Comparison of ENCODE assay signal across 22 cellular contexts in the genomic region with DNA sequence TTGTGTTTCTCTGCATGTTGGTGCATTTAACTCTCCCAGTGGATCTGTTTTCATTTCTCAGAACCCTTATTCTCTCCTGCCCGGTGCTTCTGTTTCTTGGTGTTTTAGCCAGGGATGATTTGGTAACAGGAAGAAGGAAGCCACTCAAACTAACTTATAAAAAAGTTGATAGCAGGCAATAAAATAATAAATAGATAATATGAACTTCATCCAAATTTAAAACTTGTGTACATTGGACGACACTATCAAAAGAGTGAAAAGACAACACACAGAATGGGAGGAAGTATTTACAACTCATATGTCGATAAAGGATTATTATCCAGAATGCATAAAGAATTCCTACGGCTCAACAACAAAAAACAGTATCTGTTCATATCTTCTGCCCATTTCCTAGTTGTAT. TPM values are rescaled to one million over a fixed set of nuclear protein-coding genes. Genes with fewer than 3 reads are reported as not detected.
"Had no signal": no experiment of that assay in that cellular context is flagged by ENCODE, and none has a peak within 500 bp of the region (broad histone marks: within the 10 kb centered on the region; RNA-seq: fewer than 3 reads in every experiment).

No MANE protein-coding gene starts in this region.

- H3K4me3 ChIP-seq: coronary artery, dorsolateral prefrontal cortex, esophagus muscularis mucosa, gastroesophageal sphincter, heart left ventricle, hepatocyte, left lung, lower lobe of right lung had no signal

- ATAC-seq: foreskin keratinocyte; gastroesophageal sphincter; heart left ventricle; left lung; left ventricle myocardium superior; lower lobe of right lung; naive thymus-derived CD4-positive, alpha-beta T cell had no signal

- H3K4me1 ChIP-seq: esophagus muscularis mucosa, foreskin keratinocyte, gastroesophageal sphincter, heart left ventricle, left lung, lower lobe of right lung had no signal

- H3K36me3 ChIP-seq: esophagus muscularis mucosa, gastroesophageal sphincter, heart left ventricle, left lung, lower lobe of right lung had no signal

- H3K9me3 ChIP-seq: esophagus muscularis mucosa, left lung, lower lobe of right lung had no signal

- DNase-seq: dermis blood vessel endothelial cell; dorsolateral prefrontal cortex; effector CD4-positive, alpha-beta T cell; effector memory CD4-positive, alpha-beta T cell; foreskin keratinocyte; heart left ventricle; hypothalamus; immature natural killer cell; islet precursor cell; kidney; kidney glomerular epithelial cell; left lung; left ventricle myocardium superior; lower lobe of right lung; mesenchymal stem cell; naive thymus-derived CD4-positive, alpha-beta T cell had no signal

- H3K27ac ChIP-seq: coronary artery, dorsolateral prefrontal cortex, esophagus muscularis mucosa, foreskin keratinocyte, gastroesophageal sphincter, heart left ventricle, hepatocyte, left lung, lower lobe of right lung had no signal

RNA-seq across cellular contexts. Expression of gene CHRNA7, which starts 37.3 kb away (rescaled TPM):
- total RNA-seq: fibroblast of villous mesenchyme, lung microvascular endothelial cell had no signal
